In the genomic region with DNA sequence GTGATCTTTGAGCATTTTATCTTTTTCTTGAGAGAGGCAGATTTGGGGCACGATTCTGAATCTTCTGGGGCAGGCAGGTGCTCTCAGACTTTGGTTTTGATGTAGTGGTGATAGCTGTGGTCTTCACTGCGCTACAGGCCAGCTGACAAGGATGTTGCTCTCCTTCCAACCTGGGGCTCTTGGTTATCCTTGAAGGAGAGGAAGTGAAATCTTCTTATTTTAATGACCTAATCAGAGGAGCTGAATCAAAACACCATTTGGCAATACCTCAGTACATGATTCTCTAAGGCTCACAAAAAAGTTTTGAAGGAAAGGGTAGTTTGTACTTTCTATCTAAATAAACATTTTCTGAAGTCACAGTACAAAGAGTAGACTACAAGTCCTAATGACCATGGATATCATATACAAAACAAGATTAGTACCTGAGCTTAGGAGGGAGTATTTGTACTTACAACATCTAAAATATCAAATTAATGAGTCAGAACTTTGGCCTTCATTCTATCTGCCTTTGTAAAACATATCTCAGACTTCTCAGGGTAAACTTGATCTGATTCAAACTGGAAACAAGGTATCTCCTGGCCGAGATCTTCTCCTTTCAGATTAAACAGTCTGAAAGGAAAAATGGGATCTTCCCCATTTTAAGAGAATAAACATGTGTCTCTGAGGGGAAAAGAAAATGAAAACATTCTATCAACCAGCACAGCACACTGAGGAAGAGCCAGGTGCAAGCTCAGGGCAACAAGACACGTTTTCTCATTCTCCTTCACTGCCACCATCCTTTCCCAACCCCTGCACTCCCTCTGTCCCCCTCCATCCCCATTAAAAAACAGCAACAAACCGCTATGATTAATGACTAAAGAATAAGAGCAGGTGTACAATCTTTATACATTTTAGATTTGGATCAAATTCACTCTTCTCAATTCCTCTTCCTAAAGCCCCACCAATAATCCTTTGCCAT, we compare ENCODE assay signal across 10 cellular contexts.
DNase-seq lines count a peak whose midpoint lies in the region; FAIRE-seq and TF ChIP-seq lines count a peak whose summit lies in the region.
"Had no signal": no experiment of that assay in that cellular context is flagged by ENCODE, and none has a peak within 500 bp of the region (broad histone marks: within the 10 kb centered on the region; RNA-seq: fewer than 3 reads in every experiment).

No MANE protein-coding gene starts in this region.

- no peak overlapping the region for H3K4me3 ChIP-seq in breast epithelium
- H3K4me3 ChIP-seq: right lobe of liver had no signal

- peak; percentile 44 for DNase-seq in DMS53 (lab: John Stamatoyannopoulos, UW)
- no peak for DNase-seq in DMS53 treated with DMSO at 0.1 percent for 48 hours (lab: John Stamatoyannopoulos, UW; ENCODE audit: unreplicated experiment)
- peak; percentile 48 for DNase-seq in HS-5 (ENCODE audit: low read depth)
- no peak for DNase-seq in breast epithelium (ENCODE audit: low spot score in 2 of 2)
- peak; percentile 14 for DNase-seq in pons (ENCODE audit: low spot score)
- no peak for DNase-seq in urothelium cell line (ENCODE audit: low spot score)
- no peak for DNase-seq in DMS114 treated with DMSO at 0.1 percent for 48 hours (lab: John Stamatoyannopoulos, UW; ENCODE audit: unreplicated experiment)
- DNase-seq in activated CD4-positive, alpha-beta T cell treated with anti-CD3 and anti-CD28 coated beads for 1 hour = no peak

- H3K36me3 ChIP-seq in breast epithelium = no peaks in the 10 kb centered on the region
- H3K36me3 ChIP-seq: right lobe of liver had no signal

- no peaks in the 10 kb centered on the region for H3K9me3 ChIP-seq in breast epithelium
- H3K9me3 ChIP-seq: right lobe of liver had no signal

- FAIRE-seq in urothelium cell line (lab: Jason Lieb, UNC) = no peak

- no peak for TF ChIP-seq CTCF in breast epithelium (IDR thresholded peaks at IDR 0.05)

- intact Hi-C loops in breast epithelium (cut with DNase I; ENCODE audit: low total_unique reads) = no loop called here

- H3K27me3 ChIP-seq in breast epithelium = no peaks in the 10 kb centered on the region
- H3K27me3 ChIP-seq: right lobe of liver had no signal

- no peak for TF ChIP-seq POLR2A in breast epithelium (IDR thresholded peaks at IDR 0.05)

- H3K4me1 ChIP-seq in breast epithelium = no peaks in the 10 kb centered on the region
- H3K4me1 ChIP-seq: right lobe of liver had no signal

- H3K27ac ChIP-seq in breast epithelium = peak overlapping the region; percentile 51 to 53
- H3K27ac ChIP-seq: 22Rv1 had no signal

Comparison
In these comparisons a context has a peak if more than half of its experiments do, and no peak if none do; other contexts are left out.
1. DNase-seq: peak in DMS53 (single experiment), HS-5 (single experiment) and pons (single experiment); none in DMS53 treated with DMSO at 0.1 percent for 48 hours (single experiment), breast epithelium (0 of 2), urothelium cell line (single experiment), DMS114 treated with DMSO at 0.1 percent for 48 hours (single experiment) and activated CD4-positive, alpha-beta T cell treated with anti-CD3 and anti-CD28 coated beads for 1 hour (single experiment).